Comparison of ENCODE assay signal across 8 cellular contexts in the genomic region with DNA sequence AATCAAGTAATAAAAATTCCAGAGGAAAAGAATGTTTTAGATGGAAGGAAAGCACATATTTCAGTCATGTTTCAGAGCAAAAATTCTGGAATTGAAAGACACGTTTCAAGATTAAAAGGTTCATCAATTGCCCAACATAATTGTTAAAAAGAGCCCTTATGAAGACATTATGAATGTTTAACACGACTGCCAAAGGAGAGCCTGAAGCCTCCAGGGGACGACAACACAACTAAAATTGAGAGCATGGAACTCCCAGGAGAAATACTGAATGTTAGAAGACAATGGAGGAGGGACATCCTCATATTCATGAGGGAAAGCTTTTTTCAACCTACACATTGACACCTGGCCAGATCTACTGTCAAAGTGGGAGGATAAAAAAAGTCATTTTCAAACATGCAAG. TPM values are rescaled to one million over a fixed set of nuclear protein-coding genes. Genes with fewer than 3 reads are reported as not detected.
A peak's percentile ranks its signal among the peaks of the same experiment; 100 is the strongest.
DNase-seq lines count a peak whose midpoint lies in the region; ATAC-seq, FAIRE-seq and TF ChIP-seq lines count a peak whose summit lies in the region.

No MANE protein-coding gene starts in this region.

- DNase-seq in AG09309 (ENCODE audit: low read depth) (peak; percentile 4), kidney (no peak), GM19240 (ENCODE audit: insufficient read length, low spot score) (no peak), T1000 (lab: John Stamatoyannopoulos, UW) (no peak)
- peak; percentile 82 for DNase-seq in activated naive CD4-positive, alpha-beta T cell treated with anti-CD3 and anti-CD28 coated beads for 36 hours
- peak; percentile 21 to 27 for DNase-seq in stimulated activated CD8-positive, alpha-beta memory T cell treated with anti-CD3 and anti-CD28 coated beads, Interleukin-15, amount 100 ng/mL, for 48 hours (ENCODE audit: low read depth in 2 of 2)

- no peaks in the 10 kb centered on the region for H3K9me2 ChIP-seq in OCI-LY1 (ENCODE audit: low read depth, low read length)

- no peaks in the 10 kb centered on the region for H3K36me3 ChIP-seq in OCI-LY1 (ENCODE audit: insufficient read depth, low read length)
- no peaks in the 10 kb centered on the region for H3K36me3 ChIP-seq in kidney (ENCODE audit: control insufficient read depth in 1 of 2, insufficient read depth in 2 of 2, low read length in 2 of 2)

- no peak for FAIRE-seq in kidney (lab: Jason Lieb, UNC)

- H3K4me2 ChIP-seq in OCI-LY1 (ENCODE audit: low read length) = no peak overlapping the region

- H3K27ac Mint-ChIP-seq in activated naive CD4-positive, alpha-beta T cell treated with anti-CD3 and anti-CD28 coated beads for 36 hours = no peak overlapping the region

- no peaks in the 10 kb centered on the region for H3K9me3 ChIP-seq in OCI-LY1 (ENCODE audit: low read length)
- no peaks in the 10 kb centered on the region for H3K9me3 ChIP-seq in kidney (ENCODE audit: control insufficient read depth in 1 of 2, low read length in 2 of 2)

- H3K4me1 ChIP-seq in OCI-LY1 (ENCODE audit: insufficient read depth, low read length, severe bottlenecking) = no peaks in the 10 kb centered on the region
- H3K4me1 ChIP-seq in kidney (ENCODE audit: control insufficient read depth in 1 of 2, insufficient read depth in 1 of 2, low read depth in 1 of 2, low read length in 2 of 2) = no peaks in the 10 kb centered on the region

- H3K9me3 Mint-ChIP-seq in activated naive CD4-positive, alpha-beta T cell treated with anti-CD3 and anti-CD28 coated beads for 36 hours = no peaks in the 10 kb centered on the region

- intact Hi-C loops in activated naive CD4-positive, alpha-beta T cell treated with anti-CD3 and anti-CD28 coated beads for 36 hours (cut with micrococcal nuclease) = loop anchor here (2.0 to 5.0 kb wide), 2 partner anchors 376 to 682 kb away; no protein-coding TSS in a partner anchor
- intact Hi-C loops in kidney (cut with DNase I) = no loop called here

- H3K9ac ChIP-seq in OCI-LY1 (ENCODE audit: low read length) (no peak overlapping the region), kidney (ENCODE audit: low read length in 2 of 2) (no peak overlapping the region)

- no peaks in the 10 kb centered on the region for H4K20me1 ChIP-seq in OCI-LY1 (ENCODE audit: insufficient read depth, low read length)

- H3F3A ChIP-seq in OCI-LY1 (ENCODE audit: insufficient read depth, low read length) = no peaks in the 10 kb centered on the region

- H2AFZ ChIP-seq in OCI-LY1 (ENCODE audit: low read length) = no peak overlapping the region

- H3K79me2 ChIP-seq in OCI-LY1 (ENCODE audit: insufficient read depth, low read length) = no peaks in the 10 kb centered on the region

- ATAC-seq in GM18511 (IDR thresholded peaks at IDR 0.05; ENCODE audit: unreplicated experiment) = peak; percentile 45

- H3K36me3 Mint-ChIP-seq in activated naive CD4-positive, alpha-beta T cell treated with anti-CD3 and anti-CD28 coated beads for 36 hours (ENCODE audit: low read depth) = no peaks in the 10 kb centered on the region

- no peaks in the 10 kb centered on the region for H3K27me3 ChIP-seq in OCI-LY1 (ENCODE audit: insufficient read depth, low read length)

- no peak overlapping the region for H3K4me3 Mint-ChIP-seq in activated naive CD4-positive, alpha-beta T cell treated with anti-CD3 and anti-CD28 coated beads for 36 hours

- peaks cover 7% of the 10 kb centered on the region for H3K4me1 Mint-ChIP-seq in activated naive CD4-positive, alpha-beta T cell treated with anti-CD3 and anti-CD28 coated beads for 36 hours (ENCODE audit: low read depth)

- no peak overlapping the region for H3K4me3 ChIP-seq in AG09309 (ENCODE audit: control insufficient read depth, low read depth, low read length)
- no peak overlapping the region for H3K4me3 ChIP-seq in OCI-LY1 (ENCODE audit: low read depth, low read length, poor library complexity, severe bottlenecking)
- no peak overlapping the region for H3K4me3 ChIP-seq in kidney (ENCODE audit: low read length in 2 of 2)

- H3K27ac ChIP-seq in OCI-LY1 (ENCODE audit: low read depth, low read length, poor library complexity, severe bottlenecking) (no peak overlapping the region), kidney (ENCODE audit: low read depth in 2 of 2, low read length in 2 of 2) (no peak overlapping the region)

- CTCF ChIA-PET in activated naive CD4-positive, alpha-beta T cell treated with anti-CD3 and anti-CD28 coated beads for 36 hours (lab: Charles Lee) = interaction anchor here (1.0 to 1.9 kb wide), 4 partner anchors 9 to 207 kb away, joined by 3 to 9 read pairs (median 4); no protein-coding TSS in a partner anchor

- no peaks in the 10 kb centered on the region for H3K27me3 Mint-ChIP-seq in activated naive CD4-positive, alpha-beta T cell treated with anti-CD3 and anti-CD28 coated beads for 36 hours (ENCODE audit: low read depth)

- peak; percentile 62 for TF ChIP-seq CTCF in AG09309 (IDR thresholded peaks at IDR 0.05; ENCODE audit: control insufficient read depth, insufficient read depth, low read depth, low read length, missing control alignments)
- TF ChIP-seq CTCF in OCI-LY1 (IDR thresholded peaks at IDR 0.05; ENCODE audit: low read length) = peak; percentile 82
- peak; percentile 38 for TF ChIP-seq CTCF in kidney (IDR thresholded peaks at IDR 0.05; ENCODE audit: borderline replicate concordance, extremely low read depth, insufficient read depth)

RNA-seq across cellular contexts. Expression of a gene that starts 16.0 kb away (rescaled TPM):
- not detected for total RNA-seq in activated naive CD4-positive, alpha-beta T cell treated with anti-CD3 and anti-CD28 coated beads for 36 hours
- total RNA-seq in kidney = 0.57 TPM
- not detected for polyA plus RNA-seq in kidney (ENCODE audit: insufficient read depth, low read depth, low replicate concordance)

RNA-seq across cellular contexts. Expression of a gene that starts 21.4 kb away (rescaled TPM):
- not detected for total RNA-seq in activated naive CD4-positive, alpha-beta T cell treated with anti-CD3 and anti-CD28 coated beads for 36 hours
- total RNA-seq in kidney = 0.41 TPM
- 1.1 TPM for polyA plus RNA-seq in kidney (ENCODE audit: insufficient read depth, low read depth, low replicate concordance)

RNA-seq across cellular contexts. Expression of a gene that starts 26.2 kb away (rescaled TPM):
- not detected for total RNA-seq in activated naive CD4-positive, alpha-beta T cell treated with anti-CD3 and anti-CD28 coated beads for 36 hours
- total RNA-seq in kidney = 0.28 TPM
- polyA plus RNA-seq in kidney (ENCODE audit: insufficient read depth, low read depth, low replicate concordance) = not detected

RNA-seq across cellular contexts. Expression of a gene that starts 36.5 kb away (rescaled TPM):
- not detected for total RNA-seq in activated naive CD4-positive, alpha-beta T cell treated with anti-CD3 and anti-CD28 coated beads for 36 hours
- not detected for total RNA-seq in kidney
- polyA plus RNA-seq in kidney (ENCODE audit: insufficient read depth, low read depth, low replicate concordance) = not detected

RNA-seq across cellular contexts. Expression of a gene that starts 44.3 kb away (rescaled TPM):
- not detected for total RNA-seq in activated naive CD4-positive, alpha-beta T cell treated with anti-CD3 and anti-CD28 coated beads for 36 hours
- not detected for total RNA-seq in kidney
- polyA plus RNA-seq in kidney (ENCODE audit: insufficient read depth, low read depth, low replicate concordance) = not detected

Comparison
In these comparisons a context has a peak if more than half of its experiments do, and no peak if none do; other contexts are left out.
1. DNase-seq: peak in AG09309 (single experiment), activated naive CD4-positive, alpha-beta T cell treated with anti-CD3 and anti-CD28 coated beads for 36 hours (single experiment) and stimulated activated CD8-positive, alpha-beta memory T cell treated with anti-CD3 and anti-CD28 coated beads, Interleukin-15, amount 100 ng/mL, for 48 hours (2 of 2); none in kidney (single experiment), GM19240 (single experiment) and T1000 (single experiment).
2. Peak in every context shown above with its lines, with median percentiles within 50 percentile points of each other: CTCF ChIP-seq.